Comparison of ENCODE assay signal across 8 cellular contexts in the genomic region with DNA sequence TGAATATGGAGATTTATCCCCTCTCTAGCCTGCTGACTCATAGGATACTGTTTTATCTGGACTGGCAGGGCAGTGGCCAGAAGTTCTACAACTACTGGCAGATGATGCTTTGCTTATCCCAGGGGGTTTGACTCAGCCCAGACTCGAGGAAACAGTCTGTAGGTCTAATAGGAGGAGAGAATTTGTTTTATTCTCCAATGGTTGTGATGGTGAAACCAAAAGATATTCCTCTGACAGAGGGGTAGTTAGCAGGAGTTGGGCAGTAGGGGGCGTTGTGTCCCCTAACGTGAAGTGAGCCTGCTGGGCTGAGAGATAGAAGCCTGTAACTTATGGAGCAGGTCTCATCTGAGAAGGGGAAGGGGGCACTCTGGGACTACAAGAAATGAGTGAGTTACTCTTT.
DNase-seq lines count a peak whose midpoint lies in the region; ATAC-seq and TF ChIP-seq lines count a peak whose summit lies in the region.

No MANE protein-coding gene starts in this region.

- no peak overlapping the region for H3K4me3 Mint-ChIP-seq in activated naive CD8-positive, alpha-beta T cell treated with anti-CD3 and anti-CD28 coated beads for 36 hours

- H3K9me3 ChIP-seq in DOHH2 (ENCODE audit: control insufficient read depth, insufficient read depth, low read length) (no peaks in the 10 kb centered on the region), right lobe of liver (no peaks in the 10 kb centered on the region)

- no peaks in the 10 kb centered on the region for H4K20me1 ChIP-seq in DOHH2 (ENCODE audit: control insufficient read depth, insufficient read depth, low read depth, low read length)

- in situ Hi-C loops in KBM-7 (cut with MboI; ENCODE audit: low pct_unique_long_range_greater_than_20kb, low sequenced_read_pairs), result no loop called here

- no peaks in the 10 kb centered on the region for H3K9me3 Mint-ChIP-seq in activated naive CD8-positive, alpha-beta T cell treated with anti-CD3 and anti-CD28 coated beads for 36 hours

- no peak overlapping the region for H3K4me3 ChIP-seq in DOHH2 (ENCODE audit: low read length)
- H3K4me3 ChIP-seq in right lobe of liver, result no peak overlapping the region

- H3K27ac ChIP-seq in DOHH2 (ENCODE audit: low read depth, low read length) (no peak overlapping the region), right lobe of liver (no peak overlapping the region)

- no peaks in the 10 kb centered on the region for H3K9me2 ChIP-seq in DOHH2 (replicated peaks; ENCODE audit: control insufficient read depth, low read length)

- peak; percentile 68 for TF ChIP-seq CTCF in DOHH2 (IDR thresholded peaks at IDR 0.05; ENCODE audit: low read depth, low read length, poor library complexity, severe bottlenecking)
- TF ChIP-seq CTCF in right lobe of liver (IDR thresholded peaks at IDR 0.05), result peak in 3 of 4 donors; percentile 25 to 39 (median 28)

- 0% methylated on average over 3 of the region's 3 CpGs for WGBS in right lobe of liver (ENCODE audit: insufficient coverage, low coverage, low lambda C conversion rate, missing lambda C conversion rate)

- TF ChIP-seq POLR2A in right lobe of liver (IDR thresholded peaks at IDR 0.05), result no peak

- no peaks in the 10 kb centered on the region for H3K36me3 ChIP-seq in DOHH2 (ENCODE audit: control insufficient read depth, low read length)
- H3K36me3 ChIP-seq in right lobe of liver, result no peaks in the 10 kb centered on the region

- intact Hi-C loops in right lobe of liver (cut with DNase I), result no loop called here

- no peaks in the 10 kb centered on the region for H3F3A ChIP-seq in DOHH2 (ENCODE audit: control insufficient read depth, insufficient read depth)

- ATAC-seq in right lobe of liver, result peak in 3 of 4 donors; percentile 36 to 61 (median 42)
- no peak for ATAC-seq in HG02623 (IDR thresholded peaks at IDR 0.05; ENCODE audit: unreplicated experiment)

- H3K27me3 Mint-ChIP-seq in activated naive CD8-positive, alpha-beta T cell treated with anti-CD3 and anti-CD28 coated beads for 36 hours, result peaks cover 49% of the 10 kb centered on the region

- peak; percentile 39 for DNase-seq in KBM-7
- DNase-seq in activated naive CD8-positive, alpha-beta T cell treated with anti-CD3 and anti-CD28 coated beads for 36 hours, result peak; percentile 15
- no peak for DNase-seq in right lobe of liver
- DNase-seq in activated CD4-positive, CD25-positive, alpha-beta regulatory T cell treated with anti-CD3 and anti-CD28 coated beads, Interleukin-2, amount 50 U/mL, for 72 hours, result no peak
- no peak for DNase-seq in NCI-H1694 (lab: John Stamatoyannopoulos, UW)
- no peak for DNase-seq in retina

- no peaks in the 10 kb centered on the region for H3K4me1 ChIP-seq in DOHH2 (ENCODE audit: control insufficient read depth, low read length)
- no peaks in the 10 kb centered on the region for H3K4me1 ChIP-seq in right lobe of liver

- no peaks in the 10 kb centered on the region for H3K79me2 ChIP-seq in DOHH2 (ENCODE audit: control insufficient read depth, low read length)

- H3K4me1 Mint-ChIP-seq in activated naive CD8-positive, alpha-beta T cell treated with anti-CD3 and anti-CD28 coated beads for 36 hours, result no peaks in the 10 kb centered on the region

- H3K36me3 Mint-ChIP-seq in activated naive CD8-positive, alpha-beta T cell treated with anti-CD3 and anti-CD28 coated beads for 36 hours, result no peaks in the 10 kb centered on the region

- H3K4me2 ChIP-seq in DOHH2 (ENCODE audit: low read length), result no peak overlapping the region

- H3K27ac Mint-ChIP-seq in activated naive CD8-positive, alpha-beta T cell treated with anti-CD3 and anti-CD28 coated beads for 36 hours, result no peak overlapping the region

- H3K27me3 ChIP-seq in DOHH2 (ENCODE audit: control insufficient read depth, low read length) (peaks cover 5% of the 10 kb centered on the region; the same call in 1 of the 2 replicates), right lobe of liver (no peaks in the 10 kb centered on the region)

Comparison
In these comparisons a context has a peak if more than half of its experiments do, and no peak if none do; other contexts are left out.
1. DNase-seq: peak in KBM-7 (single experiment) and activated naive CD8-positive, alpha-beta T cell treated with anti-CD3 and anti-CD28 coated beads for 36 hours (single experiment); none in right lobe of liver (0 of 3), activated CD4-positive, CD25-positive, alpha-beta regulatory T cell treated with anti-CD3 and anti-CD28 coated beads, Interleukin-2, amount 50 U/mL, for 72 hours (single experiment), NCI-H1694 (single experiment) and retina (single experiment).